In the genomic region with DNA sequence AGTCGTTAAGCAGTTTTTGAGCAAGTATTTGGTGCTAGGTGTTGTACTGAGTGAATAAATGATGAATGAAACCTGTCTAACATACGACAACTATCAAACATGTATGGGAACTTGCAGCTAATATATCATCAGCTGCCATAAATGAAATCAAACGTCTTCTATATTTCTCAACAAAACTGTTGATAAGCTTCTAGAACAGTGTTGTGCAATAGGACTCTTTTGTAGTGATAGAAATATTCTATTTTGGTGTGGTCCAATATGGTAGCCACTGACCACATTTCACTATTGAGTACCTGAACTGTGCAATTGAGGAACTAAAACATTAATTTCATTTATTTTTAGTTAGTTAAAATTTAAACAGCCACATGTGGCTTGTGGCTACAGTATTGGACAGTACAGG, we compare ENCODE assay signal across 22 cellular contexts. TPM values are rescaled to one million over a fixed set of nuclear protein-coding genes. Genes with fewer than 3 reads are reported as not detected.
"Had no signal": no experiment of that assay in that cellular context is flagged by ENCODE, and none has a peak within 500 bp of the region (broad histone marks: within the 10 kb centered on the region; RNA-seq: fewer than 3 reads in every experiment).

No MANE protein-coding gene starts in this region.

- H3K36me3 ChIP-seq: ascending aorta, Peyer's patch, SJCRH30 had no signal

- H3K9ac ChIP-seq: SK-N-SH had no signal

- DNase-seq: activated CD4-positive, alpha-beta T cell treated with anti-CD3 and anti-CD28 coated beads for 4 hours; activated CD8-positive, alpha-beta memory T cell treated with anti-CD3 and anti-CD28 coated beads, Interleukin-2, amount 50 U/mL, for 48 hours; activated CD8-positive, alpha-beta T cell treated with anti-CD3 and anti-CD28 coated beads, Interleukin-2, amount 10 ng/mL, durations not matched to agents 7 days and 5 days; activated naive CD4-positive, alpha-beta T cell; activated T-cell treated with anti-CD3 and anti-CD28 coated beads, Interleukin-2, amount 50 U/mL, for 1 hour; amniotic stem cell; body of pancreas; Kasumi-1; NCI-H1105; NCI-H1436; NCI-H1694 treated with DMSO at 0.1 percent for 48 hours; NCI-H2029 treated with DMSO at 0.1 percent for 48 hours; NCI-H510A treated with DMSO at 0.1 percent for 48 hours; NCI-H69; Peyer's patch; Right ventricle myocardium superior; SJCRH30; SK-N-SH; T-helper 1 cell had no signal

- H3K4me1 ChIP-seq: ascending aorta, body of pancreas, Peyer's patch, SJCRH30 had no signal

- H3K9me3 ChIP-seq: body of pancreas, Peyer's patch, SJCRH30, SK-N-SH had no signal

- H3K4me2 ChIP-seq: SK-N-SH had no signal

- H3K27ac ChIP-seq: ascending aorta, body of pancreas, Peyer's patch, RWPE1, SJCRH30 had no signal

- H3K27me3 ChIP-seq: ascending aorta, body of pancreas, Peyer's patch, SJCRH30 had no signal

- ATAC-seq: activated CD4-positive, CD25-positive, alpha-beta regulatory T cell treated with anti-CD3 and anti-CD28 coated beads, Interleukin-2, amount 50 U/mL, for 24 hours; activated CD8-positive, alpha-beta T cell treated with anti-CD3 and anti-CD28 coated beads, Interleukin-2, amount 10 ng/mL, durations not matched to agents 7 days and 5 days; body of pancreas had no signal

- H3K4me3 ChIP-seq: ascending aorta, body of pancreas, Peyer's patch, SJCRH30 had no signal

RNA-seq across cellular contexts. Expression of gene FYB1, which starts 16.3 kb away (rescaled TPM):
- total RNA-seq: SJCRH30 had no signal
- polyA plus RNA-seq: SK-N-SH had no signal
